Comparison of ENCODE assay signal across 6 cellular contexts in genomic region chr1:26112407-26112775, GRCh38. TPM values are rescaled to one million over a fixed set of nuclear protein-coding genes. Genes with fewer than 3 reads are reported as not detected.
DNase-seq lines count a peak whose midpoint lies in the region; ATAC-seq lines count a peak whose summit lies in the region.

No MANE protein-coding gene starts in this region.

- 0 to 1% methylated on average over 9 of the region's 9 CpGs for WGBS in esophagus, 2 donors

- H3K36me3 ChIP-seq in esophagus (ENCODE audit: control insufficient read depth in 2 of 2, insufficient read depth in 2 of 2, low read length in 1 of 2) = peaks cover 2 to 3% of the 10 kb centered on the region in 2 donors

- no peaks in the 10 kb centered on the region for H3K9me3 ChIP-seq in esophagus (ENCODE audit: control insufficient read depth in 2 of 2, insufficient read depth in 1 of 2, low read depth in 1 of 2, low read length in 1 of 2)

- no peaks in the 10 kb centered on the region for H3K4me1 ChIP-seq in esophagus (ENCODE audit: control insufficient read depth in 2 of 2, insufficient read depth in 2 of 2, low read length in 1 of 2)

- peak overlapping the region; percentile 94 to 99 for H3K27ac ChIP-seq in esophagus (ENCODE audit: low read depth in 2 of 2, low read length in 1 of 2)

- H3K4me3 ChIP-seq in esophagus (ENCODE audit: low read depth in 1 of 2, low read length in 2 of 2) = peak overlapping the region; percentile 89 to 99

- DNase-seq in NCI-H748 treated with DMSO at 0.1 percent for 48 hours (lab: John Stamatoyannopoulos, UW) = peak; percentile 64
- peak; percentile 4 for DNase-seq in stimulated activated naive CD4-positive, alpha-beta T cell treated with Interleukin-2 at 50 U/mL for 16 hours (lab: John Stamatoyannopoulos, UW)

- no peaks in the 10 kb centered on the region for H3K27me3 ChIP-seq in esophagus (ENCODE audit: control insufficient read depth in 1 of 2, insufficient read depth in 2 of 2, low read length in 2 of 2)

- peak; percentile 16 for ATAC-seq in GM21528 (IDR thresholded peaks at IDR 0.05; ENCODE audit: low FRiP score, unreplicated experiment)
- no peak for ATAC-seq in GM19395 (IDR thresholded peaks at IDR 0.05; ENCODE audit: unreplicated experiment)
- ATAC-seq in GM18861 (IDR thresholded peaks at IDR 0.05; ENCODE audit: unreplicated experiment) = no peak

RNA-seq across cellular contexts. Expression of gene PDIK1L, which starts 0.8 kb away (rescaled TPM):
- 1 to 10 TPM; 2.6 to 3.7 TPM for polyA plus RNA-seq in esophagus

RNA-seq across cellular contexts. Expression of gene TRIM63, which starts 45.0 kb away (rescaled TPM):
- polyA plus RNA-seq in esophagus = under 1 TPM; 0.10 to 0.19 TPM

RNA-seq across cellular contexts. Expression of gene FAM110D, which starts 46.5 kb away (rescaled TPM):
- polyA plus RNA-seq in esophagus = 1 to 10 TPM in 1 of 2 donors, under 1 TPM in 1; 0.94 to 1.6 TPM

RNA-seq across cellular contexts. Expression of gene C1orf232, which starts 56.4 kb away (rescaled TPM):
- not detected for polyA plus RNA-seq in esophagus

RNA-seq across cellular contexts. Expression of gene ZNF593, which starts 57.3 kb away (rescaled TPM):
- polyA plus RNA-seq in esophagus = 10 to 100 TPM; 42.3 to 63.3 TPM
